In genomic region chr15:45441686-45442085, GRCh38 we compare ENCODE assay signal across 1 cellular context.
TF ChIP-seq lines count a peak whose summit lies in the region.

No MANE protein-coding gene starts in this region.

TF ChIP-seq in IMR-90, 13 proteins besides CTCF, POLR2A, EP300 and RAD21 (continued from another document):
- no peak for TF ChIP-seq CEBPB (IDR thresholded peaks at IDR 0.05; ENCODE audit: low read depth, low read length)
- no peak for TF ChIP-seq SMC3 (IDR thresholded peaks at IDR 0.05; ENCODE audit: low read depth, low read length)
- no peak for TF ChIP-seq MAZ (IDR thresholded peaks at IDR 0.05; ENCODE audit: borderline replicate concordance, low read depth, low read length)
- no peak for TF ChIP-seq ELK1 (IDR thresholded peaks at IDR 0.05; ENCODE audit: borderline replicate concordance, low read depth, low read length)
